30 cellular contexts compared by ENCODE assay signal in genomic region chr6:119128252-119128912, GRCh38. TPM values are rescaled to one million over a fixed set of nuclear protein-coding genes. Genes with fewer than 3 reads are reported as not detected.
DNase-seq lines count a peak whose midpoint lies in the region; TF ChIP-seq lines count a peak whose summit lies in the region.
"Had no signal": no experiment of that assay in that cellular context is flagged by ENCODE, and none has a peak within 500 bp of the region (broad histone marks: within the 10 kb centered on the region; RNA-seq: fewer than 3 reads in every experiment).

No MANE protein-coding gene starts in this region.

- peaks cover 7 to 13% of the 10 kb centered on the region in 2 experiments for H3K4me1 ChIP-seq in trophoblast cell (ENCODE audit: control insufficient read depth in 1 of 2, insufficient read depth in 2 of 2, low read length in 2 of 2)
- H3K4me1 ChIP-seq: prostate gland had no signal

- H2BK12ac ChIP-seq in trophoblast cell (ENCODE audit: low read length) = no peak overlapping the region

- H2AK5ac ChIP-seq in trophoblast cell (ENCODE audit: low read length) = no peak overlapping the region

- H4K12ac ChIP-seq in trophoblast cell (ENCODE audit: low read depth, low read length) = no peak overlapping the region

- H3K79me2 ChIP-seq in trophoblast cell (ENCODE audit: control insufficient read depth, insufficient read depth, low read length, poor library complexity) = no peaks in the 10 kb centered on the region

- no CpG with 5 or more reads among the region's 2 CpGs for WGBS in trophoblast cell (ENCODE audit: extremely low coverage, insufficient coverage, insufficient read length)

- DNase-seq in ELF-1 (ENCODE audit: low read depth, low spot score) (peak; percentile 34), SK-N-DZ (ENCODE audit: low spot score) (peak; percentile 100), fibroblast of mammary gland (ENCODE audit: low read depth) (peak; percentile 76), trophoblast cell (peak in 1 of 2 donors; percentile 59), NCI-H510A treated with DMSO at 0.1 percent for 48 hours (lab: John Stamatoyannopoulos, UW) (no peak), Ammon's horn (ENCODE audit: low spot score) (no peak), SKM-1 (lab: John Stamatoyannopoulos, UW; ENCODE audit: unreplicated experiment) (no peak)
- DNase-seq: activated CD4-positive, alpha-beta T cell treated with anti-CD3 and anti-CD28 coated beads for 36 hours; activated CD8-positive, alpha-beta T cell treated with anti-CD3 and anti-CD28 coated beads, Interleukin-2, amount 10 ng/mL, durations not matched to agents 7 days and 5 days; aorta; DMS79; foreskin melanocyte; GF-D8; GM23248; heart left ventricle; HFFc6; KG1; NCI-H1105; NCI-H187; NCI-H2171 treated with DMSO at 0.1 percent for 48 hours; NCI-H510A; Peyer's patch; SHP77; stimulated activated CD4-positive, alpha-beta T cell treated with anti-CD3 and anti-CD28 coated beads, Interleukin-12 subunit alpha, Interleukin-12 subunit beta, amount 100 ng/mL, for 4 hours; stimulated activated CD4-positive, alpha-beta T cell treated with anti-CD3 and anti-CD28 coated beads, Interleukin-4, amount 100 ng/mL, for 1 hour; stomach; T-helper 9 cell had no signal

- H3K9me3 ChIP-seq in trophoblast cell (ENCODE audit: insufficient read depth, low read depth, low read length) = peaks cover 5% of the 10 kb centered on the region
- H3K9me3 ChIP-seq: Peyer's patch, prostate gland, stomach, vagina had no signal

- peaks cover 8% of the 10 kb centered on the region for H3K79me1 ChIP-seq in trophoblast cell (ENCODE audit: low read length)

- no peak for TF ChIP-seq CTCF in fibroblast of mammary gland (conservative IDR thresholded peaks at IDR 0.05; ENCODE audit: control insufficient read depth, insufficient read depth, low read depth, low read length)

- no peak overlapping the region for H4K91ac ChIP-seq in trophoblast cell (ENCODE audit: low read depth, low read length)

- H3K9ac ChIP-seq in trophoblast cell (ENCODE audit: low read length) = no peak overlapping the region
- H3K9ac ChIP-seq: BLaER1 treated with 17β-estradiol and CSF1 and Interleukin-3, amounts not matched to agents 10 nM and 100 nM; GM23248 had no signal

- no peak overlapping the region for H2BK120ac ChIP-seq in trophoblast cell (ENCODE audit: insufficient read depth, low read length, poor library complexity)

- H4K8ac ChIP-seq in trophoblast cell (ENCODE audit: low read depth, low read length) = no peak overlapping the region

- H2AFZ ChIP-seq in trophoblast cell (ENCODE audit: insufficient read depth, low read length, poor library complexity) = no peak overlapping the region
- H2AFZ ChIP-seq: GM23248 had no signal

- H3K36me3 ChIP-seq in trophoblast cell (ENCODE audit: control insufficient read depth in 1 of 2, insufficient read depth in 2 of 2, low read length in 2 of 2) = no peaks in the 10 kb centered on the region
- H3K36me3 ChIP-seq: BLaER1 treated with 17β-estradiol and CSF1 and Interleukin-3, amounts not matched to agents 10 nM and 100 nM; heart left ventricle; Peyer's patch; prostate gland; stomach; vagina had no signal

- H3K27me3 ChIP-seq in trophoblast cell (ENCODE audit: insufficient read depth, low read length) = no peaks in the 10 kb centered on the region
- H3K27me3 ChIP-seq: BLaER1 treated with 17β-estradiol and CSF1 and Interleukin-3, amounts not matched to agents 10 nM and 100 nM; heart left ventricle; Peyer's patch; stomach; vagina had no signal

- peak overlapping the region; percentile 59 for H2BK5ac ChIP-seq in trophoblast cell (ENCODE audit: low read depth, low read length, poor library complexity)

- H3K18ac ChIP-seq in trophoblast cell (ENCODE audit: low read length) = no peak overlapping the region

- peak overlapping the region; percentile 89 for H3K27ac ChIP-seq in trophoblast cell (ENCODE audit: low read depth, low read length)
- H3K27ac ChIP-seq: BLaER1 treated with 17β-estradiol and CSF1 and Interleukin-3, amounts not matched to agents 10 nM and 100 nM; GM23248; heart left ventricle; Peyer's patch; prostate gland; stomach; vagina had no signal

- H3K4ac ChIP-seq in trophoblast cell (ENCODE audit: low read depth, low read length) = no peak overlapping the region

- peak overlapping the region; percentile 10 for H3K4me2 ChIP-seq in trophoblast cell (ENCODE audit: low read length)
- H3K4me2 ChIP-seq: BLaER1 treated with 17β-estradiol and CSF1 and Interleukin-3, amounts not matched to agents 10 nM and 100 nM had no signal

- H3K23ac ChIP-seq in trophoblast cell (ENCODE audit: low read length) = no peak overlapping the region

- no peak overlapping the region for H3K4me3 ChIP-seq in fibroblast of mammary gland (ENCODE audit: control insufficient read depth, low read depth, low read length)
- no peak overlapping the region for H3K4me3 ChIP-seq in trophoblast cell (ENCODE audit: low read depth, low read length)
- H3K4me3 ChIP-seq: BLaER1 treated with 17β-estradiol and CSF1 and Interleukin-3, amounts not matched to agents 10 nM and 100 nM; GM23248; heart left ventricle; Peyer's patch; prostate gland; stomach; vagina had no signal

- no peak overlapping the region for H3K14ac ChIP-seq in trophoblast cell (ENCODE audit: low read length)

RNA-seq across cellular contexts. Expression of gene FAM184A, which starts 49.9 kb away (rescaled TPM):
- polyA plus RNA-seq in SK-N-DZ (2014; cell fraction: cytosol; rRNA removed) = 39.9 and 40.4 TPM in 2 replicates
- 61.1 and 73.1 TPM in 2 replicates for polyA plus RNA-seq in SK-N-DZ (2014; cell fraction: nucleus; rRNA removed)
- polyA plus RNA-seq in trophoblast cell (2013) = 5.4 and 6.4 TPM in 2 replicates

Comparison
In these comparisons a context has a peak if more than half of its experiments do, and no peak if none do; other contexts are left out.
1. DNase-seq: peak in ELF-1 (single experiment), SK-N-DZ (single experiment) and fibroblast of mammary gland (single experiment); none in NCI-H510A treated with DMSO at 0.1 percent for 48 hours (single experiment), Ammon's horn (single experiment) and SKM-1 (single experiment).